Comparison of ENCODE assay signal across 27 cellular contexts in genomic region chr16:26365555-26365954, GRCh38.
A peak's percentile ranks its signal among the peaks of the same experiment; 100 is the strongest.
DNase-seq lines count a peak whose midpoint lies in the region; ATAC-seq, FAIRE-seq and TF ChIP-seq lines count a peak whose summit lies in the region.
"Had no signal": no experiment of that assay in that cellular context is flagged by ENCODE, and none has a peak within 500 bp of the region (broad histone marks: within the 10 kb centered on the region; RNA-seq: fewer than 3 reads in every experiment).

No MANE protein-coding gene starts in this region.

- H3K27ac ChIP-seq in kidney (ENCODE audit: low read depth in 2 of 2, low read length in 2 of 2) = no peak overlapping the region
- H3K27ac ChIP-seq: A549, adrenal gland, pancreas, skin epidermis had no signal

- H3K4me3 ChIP-seq in kidney (ENCODE audit: low read length in 2 of 2) = no peak overlapping the region
- H3K4me3 ChIP-seq: A549, adrenal gland, GM12878, pancreas, skin epidermis had no signal

- FAIRE-seq in urothelium cell line (lab: Jason Lieb, UNC) = no peak
- no peak for FAIRE-seq in kidney (lab: Jason Lieb, UNC)
- FAIRE-seq: A549, D721Med, GM12878, pancreas had no signal

- H3K36me3 ChIP-seq in kidney (ENCODE audit: control insufficient read depth in 1 of 2, insufficient read depth in 2 of 2, low read length in 2 of 2) = no peaks in the 10 kb centered on the region
- H3K36me3 ChIP-seq: adrenal gland, pancreas had no signal

- no peak overlapping the region for H3K9ac ChIP-seq in kidney (ENCODE audit: low read length in 2 of 2)

- DNase-seq in NCI-H2171 treated with DMSO at 0.1 percent for 48 hours (lab: John Stamatoyannopoulos, UW) (peak; percentile 1), NCI-H2171 (lab: John Stamatoyannopoulos, UW) (no peak), RKO (ENCODE audit: low spot score) (peak; percentile 1), iPS-NIHi7 (ENCODE audit: extremely low spot score) (peak; percentile 16), urothelium cell line (ENCODE audit: low spot score) (peak; percentile 33), kidney (no peak)
- DNase-seq: activated CD8-positive, alpha-beta T cell treated with anti-CD3 and anti-CD28 coated beads, Interleukin-2, amount 10 ng/mL, durations not matched to agents 7 days and 5 days; activated naive CD4-positive, alpha-beta T cell treated with anti-CD3 and anti-CD28 coated beads for 36 hours; adrenal gland; AML-193; CD4-positive, alpha-beta T cell; cerebellar nuclear complex; foreskin melanocyte; GOT3; KG1; left colon; MM.1S; pancreas; PC-3; stimulated activated naive CD4-positive, alpha-beta T cell had no signal

- H3K9me3 ChIP-seq in kidney (ENCODE audit: control insufficient read depth in 1 of 2, low read length in 2 of 2) = peaks cover 0 to 2% of the 10 kb centered on the region in 2 donors
- H3K9me3 ChIP-seq: A549, adrenal gland, pancreas had no signal

- ATAC-seq in GM18517 (IDR thresholded peaks at IDR 0.05; ENCODE audit: unreplicated experiment) (no peak), HG03565 (IDR thresholded peaks at IDR 0.05; ENCODE audit: unreplicated experiment) (no peak)
- ATAC-seq: A549; activated CD8-positive, alpha-beta T cell treated with anti-CD3 and anti-CD28 coated beads, Interleukin-2, amount 10 ng/mL, durations not matched to agents 7 days and 5 days; GM12878; left colon; pancreas; PC-3; SK-N-SH treated with all-trans-retinoic acid at 6 μM for 48 hours had no signal

- H3K4me1 ChIP-seq in kidney (ENCODE audit: control insufficient read depth in 1 of 2, insufficient read depth in 1 of 2, low read depth in 1 of 2, low read length in 2 of 2) = peaks cover 0 to 4% of the 10 kb centered on the region in 2 donors
- H3K4me1 ChIP-seq: A549, adrenal gland, pancreas had no signal

- no peak for TF ChIP-seq CTCF in kidney (IDR thresholded peaks at IDR 0.05; ENCODE audit: borderline replicate concordance, extremely low read depth, insufficient read depth)

- intact Hi-C loops in kidney (cut with DNase I) = no loop called here

Comparison
In these comparisons a context has a peak if more than half of its experiments do, and no peak if none do; other contexts are left out.
1. DNase-seq: peak in NCI-H2171 treated with DMSO at 0.1 percent for 48 hours (single experiment), RKO (single experiment), iPS-NIHi7 (single experiment) and urothelium cell line (single experiment); none in NCI-H2171 (single experiment) and kidney (single experiment).